ENCODE assay signal across 13 cellular contexts in genomic region chr3:29441020-29441324, GRCh38.
DNase-seq lines count a peak whose midpoint lies in the region; ATAC-seq and TF ChIP-seq lines count a peak whose summit lies in the region.
"Had no signal": no experiment of that assay in that cellular context is flagged by ENCODE, and none has a peak within 500 bp of the region (broad histone marks: within the 10 kb centered on the region; RNA-seq: fewer than 3 reads in every experiment).

No MANE protein-coding gene starts in this region.

- in situ Hi-C loops in GM13976 (cut with MboI; ENCODE audit: low sequenced_read_pairs, unreplicated experiment): no loop called here

- TF ChIP-seq CTCF in GM13976 (IDR thresholded peaks at IDR 0.05; ENCODE audit: borderline replicate concordance, control extremely low read depth, extremely low read depth, insufficient read depth, missing control alignments): no peak

- intact Hi-C loops in left colon (cut with DNase I, micrococcal nuclease): no loop called here

- DNase-seq in DMS153 (lab: John Stamatoyannopoulos, UW) (peak; percentile 55), DMS153 treated with DMSO at 0.1 percent for 48 hours (lab: John Stamatoyannopoulos, UW; ENCODE audit: unreplicated experiment) (no peak), NCI-H69 (lab: John Stamatoyannopoulos, UW) (peak; percentile 45), left colon (no peak), renal cortical epithelial cell (ENCODE audit: low read depth) (peak; percentile 20), AG20443 (ENCODE audit: low spot score) (no peak), GM13976 (ENCODE audit: low spot score) (no peak)
- no peak for DNase-seq in stimulated activated CD4-positive, alpha-beta T cell treated with anti-CD3 and anti-CD28 coated beads, Interleukin-4, amount 100 ng/mL, for 4 hours
- DNase-seq: activated CD4-positive, CD25-positive, alpha-beta regulatory T cell; activated naive CD4-positive, alpha-beta T cell treated with anti-CD3 and anti-CD28 coated beads, Interleukin-2, amount 10 ng/mL, durations not matched to agents 7 days and 5 days; brain microvascular endothelial cell; NCI-H2171; right lobe of liver had no signal

- peak; percentile 58 for ATAC-seq in left colon

Comparison
In these comparisons a context has a peak if more than half of its experiments do, and no peak if none do; other contexts are left out.
1. DNase-seq: peak in DMS153 (single experiment), NCI-H69 (single experiment) and renal cortical epithelial cell (single experiment); none in DMS153 treated with DMSO at 0.1 percent for 48 hours (single experiment), left colon (0 of 2), AG20443 (single experiment), GM13976 (single experiment) and stimulated activated CD4-positive, alpha-beta T cell treated with anti-CD3 and anti-CD28 coated beads, Interleukin-4, amount 100 ng/mL, for 4 hours (0 of 2).